1 cellular context compared by ENCODE assay signal in genomic region chr12:92416385-92416812, GRCh38.
TF ChIP-seq lines count a peak whose summit lies in the region.

No MANE protein-coding gene starts in this region.

TF ChIP-seq in K562, 482 proteins besides CTCF, POLR2A, EP300 and RAD21 (continued from another document):
- TF ChIP-seq ZNF766 (CRISPR knock-in tag; conservative IDR thresholded peaks at IDR 0.05), result 0 out of 2 replicates have a peak, but pooled peaks have one; percentile 34
- TF ChIP-seq TEAD4 (IDR thresholded peaks at IDR 0.05; ENCODE audit: low read length), result peak; percentile 80
- no peak for TF ChIP-seq TEAD4 (CRISPR knock-in tag; IDR thresholded peaks at IDR 0.05; ENCODE audit: borderline replicate concordance)
- TF ChIP-seq CHD7 (IDR thresholded peaks at IDR 0.05; ENCODE audit: low read depth, low read length), result no peak
- 0 out of 2 replicates have a peak, but pooled peaks have one; percentile 14 for TF ChIP-seq DPF2 (IDR thresholded peaks at IDR 0.05)
